In genomic region chr11:132367293-132367692, GRCh38 we compare ENCODE assay signal across 26 cellular contexts.
"Had no signal": no experiment of that assay in that cellular context is flagged by ENCODE, and none has a peak within 500 bp of the region (broad histone marks: within the 10 kb centered on the region; RNA-seq: fewer than 3 reads in every experiment).

No MANE protein-coding gene starts in this region.

- H3K4me1 ChIP-seq: colonic mucosa, esophagus muscularis mucosa, esophagus squamous epithelium, foreskin keratinocyte, gastrocnemius medialis, gastroesophageal sphincter, heart left ventricle, heart right ventricle had no signal

- H3K9me3 ChIP-seq: colonic mucosa, esophagus muscularis mucosa, esophagus squamous epithelium, gastrocnemius medialis, heart left ventricle had no signal

- H3K4me3 ChIP-seq: colonic mucosa, coronary artery, dorsolateral prefrontal cortex, esophagus muscularis mucosa, esophagus squamous epithelium, gastrocnemius medialis, gastroesophageal sphincter, heart left ventricle, heart right ventricle had no signal

- ATAC-seq: effector memory CD8-positive, alpha-beta T cell; esophagus mucosa; foreskin keratinocyte; gastrocnemius medialis; gastroesophageal sphincter; heart left ventricle; heart right ventricle had no signal

- H3K27ac ChIP-seq: colonic mucosa, coronary artery, dorsolateral prefrontal cortex, epithelial cell of prostate, esophagus muscularis mucosa, esophagus squamous epithelium, foreskin keratinocyte, gastrocnemius medialis, gastroesophageal sphincter, heart left ventricle, heart right ventricle had no signal

- DNase-seq: colonic mucosa; cortex of kidney; dermis blood vessel endothelial cell; dorsolateral prefrontal cortex; effector CD4-positive, alpha-beta T cell; effector CD8-positive, alpha-beta T cell; effector memory CD4-positive, alpha-beta T cell; effector memory CD8-positive, alpha-beta T cell; endodermal cell; erythroblast; esophagus squamous epithelium; foreskin fibroblast; foreskin keratinocyte; foreskin melanocyte; gastrocnemius medialis; glutamatergic neuron; head of caudate nucleus; heart left ventricle; heart right ventricle had no signal

- FAIRE-seq: colon, endothelial cell of umbilical vein had no signal

- H3K36me3 ChIP-seq: colonic mucosa, esophagus muscularis mucosa, esophagus squamous epithelium, gastrocnemius medialis, gastroesophageal sphincter, heart left ventricle, heart right ventricle had no signal

- H3K27me3 ChIP-seq: colonic mucosa, dorsolateral prefrontal cortex, esophagus muscularis mucosa, esophagus squamous epithelium, foreskin keratinocyte, gastrocnemius medialis, gastroesophageal sphincter had no signal
